In genomic region chr6:159806021-159806458, GRCh38 we compare ENCODE assay signal across 19 cellular contexts. TPM values are rescaled to one million over a fixed set of nuclear protein-coding genes. Genes with fewer than 3 reads are reported as not detected.
DNase-seq lines count a peak whose midpoint lies in the region; FAIRE-seq and TF ChIP-seq lines count a peak whose summit lies in the region.
"Had no signal": no experiment of that assay in that cellular context is flagged by ENCODE, and none has a peak within 500 bp of the region (broad histone marks: within the 10 kb centered on the region; RNA-seq: fewer than 3 reads in every experiment).

No MANE protein-coding gene starts in this region.

- WGBS in mesendoderm (ENCODE audit: extremely low coverage, insufficient coverage, low lambda C conversion rate), result no CpG with 5 or more reads among the region's 9 CpGs
- 81 to 91% (median 87%) methylated on average over 9 of the region's 9 CpGs for WGBS in stomach, 5 donors

- no peak for TF ChIP-seq EP300 in stomach (IDR thresholded peaks at IDR 0.05)

- intact Hi-C loops in stomach (cut with DNase I; ENCODE audit: low total_unique reads), result no loop called here

- no peak overlapping the region for H3K23ac ChIP-seq in mesendoderm (ENCODE audit: low read length)

- no peak overlapping the region for H2BK5ac ChIP-seq in mesendoderm (ENCODE audit: low read length)

- H3K4me1 ChIP-seq in mesendoderm (ENCODE audit: control insufficient read depth, low read depth, low read length) (no peaks in the 10 kb centered on the region), stomach (peaks cover 0 to 15% (median 0%) of the 10 kb centered on the region in 4 donors)
- H3K4me1 ChIP-seq: heart left ventricle had no signal

- peak; percentile 86 for FAIRE-seq in bronchial epithelial cell (lab: Jason Lieb, UNC)

- H3K18ac ChIP-seq in mesendoderm (ENCODE audit: low read length), result no peak overlapping the region

- peak; percentile 4 for DNase-seq in GM10248 (ENCODE audit: extremely low spot score)
- peak; percentile 59 for DNase-seq in NOMO-1 treated with dmso at 0.1 percent for 144 hours (lab: John Stamatoyannopoulos, UW; ENCODE audit: unreplicated experiment)
- DNase-seq in bronchial epithelial cell (ENCODE audit: low read depth), result peak; percentile 70
- DNase-seq in mesendoderm, result peak; percentile 16
- DNase-seq in GM03348 (ENCODE audit: low spot score), result no peak
- DNase-seq in NCI-H748 treated with DMSO at 0.1 percent for 48 hours (lab: John Stamatoyannopoulos, UW), result no peak
- no peak for DNase-seq in stomach
- no peak for DNase-seq in NCI-H2196 treated with DMSO at 0.1 percent for 48 hours (lab: John Stamatoyannopoulos, UW; ENCODE audit: unreplicated experiment)
- DNase-seq: ACHN; activated CD4-positive, alpha-beta T cell treated with anti-CD3 and anti-CD28 coated beads, Interleukin-2, amount 50 U/mL, for 4 hours; amygdala; DMS53; heart left ventricle; HFFc6; immature natural killer cell; NCI-H146; nucleus accumbens; stimulated activated CD4-positive, alpha-beta T cell treated with anti-CD3 and anti-CD28 coated beads, Interleukin-15, amount 100 ng/mL, for 24 hours had no signal

- H2AK5ac ChIP-seq in mesendoderm (ENCODE audit: low read length), result no peak overlapping the region

- no peak overlapping the region for H4K8ac ChIP-seq in mesendoderm (ENCODE audit: low read depth, low read length)

- no peak overlapping the region for H3K27ac ChIP-seq in mesendoderm (ENCODE audit: low read depth, low read length)
- no peak overlapping the region for H3K27ac ChIP-seq in stomach
- H3K27ac ChIP-seq: heart left ventricle had no signal

- no peak overlapping the region for H2BK120ac ChIP-seq in mesendoderm (ENCODE audit: low read depth, low read length)

- no peak overlapping the region for H3K56ac ChIP-seq in mesendoderm (ENCODE audit: low read length)

- no peaks in the 10 kb centered on the region for H3K79me2 ChIP-seq in mesendoderm (ENCODE audit: control insufficient read depth, insufficient read depth, low read length)

- no peak overlapping the region for H3K9ac ChIP-seq in mesendoderm (ENCODE audit: low read length)

- H3K4me2 ChIP-seq in mesendoderm (ENCODE audit: low read length), result no peak overlapping the region

- no peak overlapping the region for H3K4ac ChIP-seq in mesendoderm (ENCODE audit: low read depth, low read length)

- H3K79me1 ChIP-seq in mesendoderm (ENCODE audit: low read length), result no peaks in the 10 kb centered on the region

- no peak overlapping the region for H2BK15ac ChIP-seq in mesendoderm (replicated peaks; ENCODE audit: low read depth)

- no peak for TF ChIP-seq CTCF in GM10248 (IDR thresholded peaks at IDR 0.05; ENCODE audit: control extremely low read depth, extremely low read depth, low read depth, missing control alignments)
- TF ChIP-seq CTCF in bronchial epithelial cell (IDR thresholded peaks at IDR 0.05; ENCODE audit: insufficient read depth, low read length, severe bottlenecking), result no peak
- TF ChIP-seq CTCF in stomach (IDR thresholded peaks at IDR 0.05), result no peak

- H3K36me3 ChIP-seq in bronchial epithelial cell (ENCODE audit: control insufficient read depth, insufficient read depth, low read length), result no peaks in the 10 kb centered on the region
- no peaks in the 10 kb centered on the region for H3K36me3 ChIP-seq in mesendoderm (ENCODE audit: control insufficient read depth, insufficient read depth, low read length)
- H3K36me3 ChIP-seq in stomach, result peaks cover 0 to 4% (median 0%) of the 10 kb centered on the region in 4 donors
- H3K36me3 ChIP-seq: heart left ventricle had no signal

- no peak for TF ChIP-seq POLR2A in stomach (IDR thresholded peaks at IDR 0.05)

- no peaks in the 10 kb centered on the region for H3K27me3 ChIP-seq in bronchial epithelial cell (ENCODE audit: control insufficient read depth, insufficient read depth, low read length)
- no peaks in the 10 kb centered on the region for H3K27me3 ChIP-seq in mesendoderm (ENCODE audit: insufficient read depth, low read length, poor library complexity)
- no peaks in the 10 kb centered on the region for H3K27me3 ChIP-seq in stomach
- H3K27me3 ChIP-seq: heart left ventricle had no signal

- POLR2A ChIA-PET in GM10248 (lab: Yijun Ruan, JAX), result no interaction called here

- H3K4me3 ChIP-seq in bronchial epithelial cell (ENCODE audit: low read depth, low read length) (no peak overlapping the region), mesendoderm (ENCODE audit: low read length) (no peak overlapping the region), stomach (no peak overlapping the region)
- H3K4me3 ChIP-seq: heart left ventricle had no signal

- no peak overlapping the region for H4K5ac ChIP-seq in mesendoderm (ENCODE audit: low read length)

- no peaks in the 10 kb centered on the region for H3K9me3 ChIP-seq in stomach
- H3K9me3 ChIP-seq: heart left ventricle had no signal

- CTCF ChIA-PET in GM10248 (lab: Yijun Ruan, JAX), result interaction anchor here (0.9 to 1.5 kb wide), 3 partner anchors 9 to 23 kb away, joined by 3 to 6 read pairs (median 3); partner anchors contain the start of gene MRPL18

RNA-seq across cellular contexts. Expression of gene PNLDC1, which starts 6.0 kb away (rescaled TPM):
- 0.13 and 0.26 TPM in 2 replicates for total RNA-seq in bronchial epithelial cell
- polyA plus RNA-seq in mesendoderm (2013, experiment 1 of 2), result 0.14 TPM
- 0.06 TPM for polyA plus RNA-seq in mesendoderm (2013, experiment 2 of 2)
- 1 to 10 TPM in 1 of 5 donors, under 1 TPM in 1, not detected in 3; 0.55 to 2.5 TPM for total RNA-seq in stomach
- polyA plus RNA-seq in stomach, result under 1 TPM in 2 of 3 donors, not detected in 1; 0.25 to 0.30 TPM
- total RNA-seq: HFFc6, HT1080 had no signal

RNA-seq across cellular contexts. Expression of gene MRPL18, which starts 15.8 kb away (rescaled TPM):
- 59.8 and 63.8 TPM in 2 replicates for total RNA-seq in bronchial epithelial cell
- polyA plus RNA-seq in mesendoderm (2013, experiment 1 of 2), result 95.2 TPM
- 95.5 TPM for polyA plus RNA-seq in mesendoderm (2013, experiment 2 of 2)
- total RNA-seq in stomach, result 100 to 1,000 TPM in 1 of 5 donors, 10 to 100 TPM in 3, 1 to 10 TPM in 1; 3.6 to 105 (median 50.5) TPM
- 10 to 100 TPM; 80.4 to 96.8 (median 86.9) TPM for polyA plus RNA-seq in stomach

RNA-seq across cellular contexts. Expression of gene TCP1, which starts 16.6 kb away (rescaled TPM):
- total RNA-seq in bronchial epithelial cell, result 150 and 202 TPM in 2 replicates
- polyA plus RNA-seq in mesendoderm (2013, experiment 1 of 2), result 221 TPM
- 220 TPM for polyA plus RNA-seq in mesendoderm (2013, experiment 2 of 2)
- 100 to 1,000 TPM in 4 of 5 donors, 10 to 100 TPM in 1; 52.7 to 199 (median 127) TPM for total RNA-seq in stomach
- polyA plus RNA-seq in stomach, result 10 to 100 TPM; 64.8 to 98.0 (median 85.5) TPM

RNA-seq across cellular contexts. Expression of gene ACAT2, which starts 44.2 kb away (rescaled TPM):
- total RNA-seq in bronchial epithelial cell (17.5 and 42.9 TPM in 2 replicates), stomach (10 to 100 TPM in 2 of 5 donors, 1 to 10 TPM in 2, under 1 TPM in 1; 0.58 to 82.1 (median 2.5) TPM)
- 155 TPM for polyA plus RNA-seq in mesendoderm (2013, experiment 1 of 2)
- polyA plus RNA-seq in mesendoderm (2013, experiment 2 of 2), result 160 TPM
- 10 to 100 TPM; 35.0 to 43.6 (median 39.7) TPM for polyA plus RNA-seq in stomach

Comparison
In these comparisons a context has a peak if more than half of its experiments do, and no peak if none do; other contexts are left out.
1. DNase-seq: peak in GM10248 (single experiment), NOMO-1 treated with dmso at 0.1 percent for 144 hours (single experiment), bronchial epithelial cell (single experiment) and mesendoderm (single experiment); none in GM03348 (single experiment), NCI-H748 treated with DMSO at 0.1 percent for 48 hours (single experiment), stomach (single experiment) and NCI-H2196 treated with DMSO at 0.1 percent for 48 hours (single experiment).